12 cellular contexts compared by ENCODE assay signal in the genomic region with DNA sequence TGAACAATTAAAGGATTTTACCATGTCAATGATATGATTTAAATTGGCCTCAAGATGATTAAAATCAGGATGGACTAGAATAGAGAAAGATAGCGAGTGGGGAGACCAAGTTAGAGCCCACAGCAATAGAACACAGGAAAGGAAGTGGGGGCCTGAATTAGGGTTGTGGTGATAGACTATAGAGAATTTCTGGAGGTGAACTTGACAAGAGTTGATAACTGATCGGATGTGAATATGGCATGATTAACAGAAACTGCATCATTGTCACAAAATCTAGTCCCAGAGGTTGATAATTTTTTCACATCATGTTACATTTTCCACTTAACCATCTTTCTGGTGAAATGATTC. TPM values are rescaled to one million over a fixed set of nuclear protein-coding genes. Genes with fewer than 3 reads are reported as not detected.
DNase-seq lines count a peak whose midpoint lies in the region; ATAC-seq and TF ChIP-seq lines count a peak whose summit lies in the region.
"Had no signal": no experiment of that assay in that cellular context is flagged by ENCODE, and none has a peak within 500 bp of the region (broad histone marks: within the 10 kb centered on the region; RNA-seq: fewer than 3 reads in every experiment).

No MANE protein-coding gene starts in this region.

- H3K4me1 Mint-ChIP-seq in activated B cell treated with CpG ODN at 0.5 μM for 24 hours (peaks cover 22% of the 10 kb centered on the region), WTC11 (no peaks in the 10 kb centered on the region; the same call in 1 of the 2 replicates)
- H3K4me1 Mint-ChIP-seq in activated CD4-positive, alpha-beta T cell treated with anti-CD3 and anti-CD28 coated beads, Interleukin-2, amount 10 ng/mL, durations not matched to agents 7 days and 5 days = peaks cover 7% of the 10 kb centered on the region

- peak overlapping the region; percentile 55 for H3K4me3 Mint-ChIP-seq in activated B cell treated with CpG ODN at 0.5 μM for 24 hours
- H3K4me3 Mint-ChIP-seq in activated CD4-positive, alpha-beta T cell treated with anti-CD3 and anti-CD28 coated beads, Interleukin-2, amount 10 ng/mL, durations not matched to agents 7 days and 5 days = no peak overlapping the region
- H3K4me3 Mint-ChIP-seq in WTC11 = no peak overlapping the region
- H3K4me3 Mint-ChIP-seq: activated CD8-positive, alpha-beta T cell treated with anti-CD3 and anti-CD28 coated beads, Interleukin-2, amount 10 ng/mL, durations not matched to agents 7 days and 5 days had no signal

- DNase-seq in activated B cell treated with CpG ODN at 0.5 μM for 24 hours (no peak), WTC11 (ENCODE audit: low spot score) (no peak), T-helper 9 cell (no peak), NK-92 (lab: John Stamatoyannopoulos, UW; ENCODE audit: unreplicated experiment) (no peak)
- no peak for DNase-seq in activated CD4-positive, alpha-beta T cell treated with anti-CD3 and anti-CD28 coated beads, Interleukin-2, amount 10 ng/mL, durations not matched to agents 7 days and 5 days
- DNase-seq: activated CD8-positive, alpha-beta T cell treated with anti-CD3 and anti-CD28 coated beads, Interleukin-2, amount 10 ng/mL, durations not matched to agents 7 days and 5 days; erythroblast; tibial artery had no signal

- H3K27ac Mint-ChIP-seq in activated B cell treated with CpG ODN at 0.5 μM for 24 hours = peak overlapping the region; percentile 1
- no peak overlapping the region for H3K27ac Mint-ChIP-seq in activated CD4-positive, alpha-beta T cell treated with anti-CD3 and anti-CD28 coated beads, Interleukin-2, amount 10 ng/mL, durations not matched to agents 7 days and 5 days
- no peak overlapping the region for H3K27ac Mint-ChIP-seq in WTC11
- H3K27ac Mint-ChIP-seq: activated CD8-positive, alpha-beta T cell treated with anti-CD3 and anti-CD28 coated beads, Interleukin-2, amount 10 ng/mL, durations not matched to agents 7 days and 5 days had no signal

- POLR2A ChIA-PET in activated B cell treated with CpG ODN at 0.5 μM for 24 hours (lab: Charles Lee) (no interaction called here), WTC11 (lab: Charles Lee) (interaction anchor here (0.7 kb wide), 1 partner anchor 641 kb away, joined by 3 read pairs; no protein-coding TSS in a partner anchor)
- POLR2A ChIA-PET in activated CD4-positive, alpha-beta T cell treated with anti-CD3 and anti-CD28 coated beads, Interleukin-2, amount 10 ng/mL, durations not matched to agents 7 days and 5 days (lab: Charles Lee) = no interaction called here

- intact Hi-C loops in activated B cell treated with CpG ODN at 0.5 μM for 24 hours (cut with micrococcal nuclease) = no loop called here

- no peak for TF ChIP-seq CTCF in activated B cell treated with CpG ODN at 0.5 μM for 24 hours (IDR thresholded peaks at IDR 0.05)
- no peak for TF ChIP-seq CTCF in WTC11 (IDR thresholded peaks at IDR 0.05)

- H3K9me3 Mint-ChIP-seq in activated B cell treated with CpG ODN at 0.5 μM for 24 hours (no peaks in the 10 kb centered on the region), WTC11 (no peaks in the 10 kb centered on the region)
- no peaks in the 10 kb centered on the region for H3K9me3 Mint-ChIP-seq in activated CD4-positive, alpha-beta T cell treated with anti-CD3 and anti-CD28 coated beads, Interleukin-2, amount 10 ng/mL, durations not matched to agents 7 days and 5 days

- H3K36me3 Mint-ChIP-seq in activated B cell treated with CpG ODN at 0.5 μM for 24 hours (ENCODE audit: low read depth) (no peaks in the 10 kb centered on the region), WTC11 (no peaks in the 10 kb centered on the region)
- no peaks in the 10 kb centered on the region for H3K36me3 Mint-ChIP-seq in activated CD4-positive, alpha-beta T cell treated with anti-CD3 and anti-CD28 coated beads, Interleukin-2, amount 10 ng/mL, durations not matched to agents 7 days and 5 days (ENCODE audit: low read depth)

- ATAC-seq in GM18517 (IDR thresholded peaks at IDR 0.05; ENCODE audit: unreplicated experiment) (peak; percentile 43), GM21515 (IDR thresholded peaks at IDR 0.05; ENCODE audit: unreplicated experiment) (peak; percentile 54), HG03066 (IDR thresholded peaks at IDR 0.05; ENCODE audit: low read depth, unreplicated experiment) (peak; percentile 44), activated B cell treated with CpG ODN at 0.5 μM for 24 hours (ENCODE audit: low read depth) (no peak), WTC11 (no peak)
- ATAC-seq: activated CD8-positive, alpha-beta T cell treated with anti-CD3 and anti-CD28 coated beads, Interleukin-2, amount 10 ng/mL, durations not matched to agents 7 days and 5 days had no signal

- H3K27me3 Mint-ChIP-seq in activated B cell treated with CpG ODN at 0.5 μM for 24 hours (no peaks in the 10 kb centered on the region), WTC11 (ENCODE audit: low read depth) (no peaks in the 10 kb centered on the region)
- H3K27me3 Mint-ChIP-seq in activated CD4-positive, alpha-beta T cell treated with anti-CD3 and anti-CD28 coated beads, Interleukin-2, amount 10 ng/mL, durations not matched to agents 7 days and 5 days = peaks cover 18% of the 10 kb centered on the region

- CTCF ChIA-PET in activated B cell treated with CpG ODN at 0.5 μM for 24 hours (lab: Charles Lee) = no interaction called here
- CTCF ChIA-PET in activated CD4-positive, alpha-beta T cell treated with anti-CD3 and anti-CD28 coated beads, Interleukin-2, amount 10 ng/mL, durations not matched to agents 7 days and 5 days (lab: Charles Lee) = no interaction called here
- CTCF ChIA-PET in WTC11 (lab: Charles Lee) = no interaction called here

TF ChIP-seq in WTC11, 78 proteins besides CTCF, POLR2A, EP300 and RAD21:
- TF ChIP-seq MAX (CRISPR knock-in tag; IDR thresholded peaks at IDR 0.05) (no peak), CDX4 (CRISPR knock-in tag; IDR thresholded peaks at IDR 0.05; ENCODE audit: borderline replicate concordance) (no peak), EMX1 (CRISPR knock-in tag; IDR thresholded peaks at IDR 0.05) (no peak), ELF4 (CRISPR knock-in tag; IDR thresholded peaks at IDR 0.05; ENCODE audit: low read depth) (no peak), USF1 (CRISPR knock-in tag; IDR thresholded peaks at IDR 0.05) (no peak), ETV6 (CRISPR knock-in tag; IDR thresholded peaks at IDR 0.05) (no peak)
- TF ChIP-seq, protein P1, sequence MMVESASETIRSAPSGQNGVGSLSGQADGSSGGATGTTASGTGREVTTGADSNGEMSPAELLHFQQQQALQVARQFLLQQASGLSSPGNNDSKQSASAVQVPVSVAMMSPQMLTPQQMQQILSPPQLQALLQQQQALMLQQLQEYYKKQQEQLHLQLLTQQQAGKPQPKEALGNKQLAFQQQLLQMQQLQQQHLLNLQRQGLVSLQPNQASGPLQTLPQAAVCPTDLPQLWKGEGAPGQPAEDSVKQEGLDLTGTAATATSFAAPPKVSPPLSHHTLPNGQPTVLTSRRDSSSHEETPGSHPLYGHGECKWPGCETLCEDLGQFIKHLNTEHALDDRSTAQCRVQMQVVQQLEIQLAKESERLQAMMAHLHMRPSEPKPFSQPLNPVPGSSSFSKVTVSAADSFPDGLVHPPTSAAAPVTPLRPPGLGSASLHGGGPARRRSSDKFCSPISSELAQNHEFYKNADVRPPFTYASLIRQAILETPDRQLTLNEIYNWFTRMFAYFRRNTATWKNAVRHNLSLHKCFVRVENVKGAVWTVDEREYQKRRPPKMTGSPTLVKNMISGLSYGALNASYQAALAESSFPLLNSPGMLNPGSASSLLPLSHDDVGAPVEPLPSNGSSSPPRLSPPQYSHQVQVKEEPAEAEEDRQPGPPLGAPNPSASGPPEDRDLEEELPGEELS (CRISPR knock-in tag; IDR thresholded peaks at IDR 0.05) = no peak
- TF ChIP-seq, protein P2, sequence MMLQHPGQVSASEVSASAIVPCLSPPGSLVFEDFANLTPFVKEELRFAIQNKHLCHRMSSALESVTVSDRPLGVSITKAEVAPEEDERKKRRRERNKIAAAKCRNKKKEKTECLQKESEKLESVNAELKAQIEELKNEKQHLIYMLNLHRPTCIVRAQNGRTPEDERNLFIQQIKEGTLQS (CRISPR knock-in tag; conservative IDR thresholded peaks at IDR 0.05) = no peak

RNA-seq across cellular contexts. Expression of gene TRPC3, which starts 26.3 kb away (rescaled TPM):
- not detected in 2 replicates for total RNA-seq in activated B cell treated with CpG ODN at 0.5 μM for 24 hours
- under 1 TPM; 0.85 to 0.94 TPM for total RNA-seq in activated CD4-positive, alpha-beta T cell treated with anti-CD3 and anti-CD28 coated beads, Interleukin-2, amount 10 ng/mL, durations not matched to agents 7 days and 5 days
- total RNA-seq in WTC11 (2021) = 0.21 to 0.30 TPM (median 0.26 TPM) in 3 replicates
- total RNA-seq: kidney epithelial cell had no signal

Comparison
In these comparisons a context has a peak if more than half of its experiments do, and no peak if none do; other contexts are left out.
1. ATAC-seq: peak in GM18517 (single experiment), GM21515 (single experiment) and HG03066 (single experiment); none in activated B cell treated with CpG ODN at 0.5 μM for 24 hours (single experiment) and WTC11 (single experiment).